ENCODE assay signal across 12 cellular contexts in genomic region chr2:239349448-239350135, GRCh38. TPM values are rescaled to one million over a fixed set of nuclear protein-coding genes. Genes with fewer than 3 reads are reported as not detected.
A peak's percentile ranks its signal among the peaks of the same experiment; 100 is the strongest.
DNase-seq lines count a peak whose midpoint lies in the region; ATAC-seq and TF ChIP-seq lines count a peak whose summit lies in the region.
"Had no signal": no experiment of that assay in that cellular context is flagged by ENCODE, and none has a peak within 500 bp of the region (broad histone marks: within the 10 kb centered on the region; RNA-seq: fewer than 3 reads in every experiment).

No MANE protein-coding gene starts in this region.

- no peaks in the 10 kb centered on the region for H4K20me1 ChIP-seq in mammary epithelial cell (ENCODE audit: insufficient read depth, low read length)

- peak overlapping the region in 1 of 3 experiments; percentile 2 for H3K4me3 ChIP-seq in mammary epithelial cell (replicated peaks in 1 of 3; ENCODE audit: insufficient read depth in 1 of 3, low read depth in 2 of 3, low read length in 3 of 3)
- H3K4me3 ChIP-seq in testis, result no peak overlapping the region

- CTCF ChIA-PET in mammary epithelial cell (lab: Charles Lee; ENCODE audit: low non-redundant PET), result no interaction called here

- no peak for TF ChIP-seq CTCF in mammary epithelial cell (conservative IDR thresholded peaks at IDR 0.05 in 1 of 2, IDR thresholded peaks at IDR 0.05 in 1 of 2; ENCODE audit: extremely low read depth in 1 of 2, insufficient read depth in 1 of 2, low read depth in 1 of 2, low read length in 2 of 2)
- no peak for TF ChIP-seq CTCF in testis (IDR thresholded peaks at IDR 0.05)

- H3K27me3 ChIP-seq in mammary epithelial cell (ENCODE audit: insufficient read depth, low read length) (no peaks in the 10 kb centered on the region), testis (no peaks in the 10 kb centered on the region)
- H3K27me3 ChIP-seq: BE2C had no signal

- H3K27ac ChIP-seq in mammary epithelial cell (ENCODE audit: insufficient read depth, low read depth, low read length) (peak overlapping the region; percentile 61), testis (peak overlapping the region; percentile 67 to 88)

- H3K4me1 ChIP-seq in mammary epithelial cell (ENCODE audit: insufficient read depth, low read length) (peaks cover 39% of the 10 kb centered on the region), testis (peaks cover 4% of the 10 kb centered on the region)
- H3K4me1 ChIP-seq: BE2C had no signal

- H3K9me3 ChIP-seq in mammary epithelial cell (replicated peaks; ENCODE audit: insufficient read depth, low read length) (peaks cover under 1% of the 10 kb centered on the region), testis (no peaks in the 10 kb centered on the region)

- H3K36me3 ChIP-seq in mammary epithelial cell (ENCODE audit: insufficient read depth, low read length) (no peaks in the 10 kb centered on the region), testis (ENCODE audit: low read depth, missing control alignments) (no peaks in the 10 kb centered on the region)

- peak overlapping the region; percentile 76 for H3K4me2 ChIP-seq in mammary epithelial cell (ENCODE audit: insufficient read depth, low read depth, low read length)

- no peak overlapping the region for H3K9ac ChIP-seq in mammary epithelial cell (ENCODE audit: insufficient read depth, low read length)

- peak overlapping the region; percentile 82 for H2AFZ ChIP-seq in mammary epithelial cell (ENCODE audit: low read depth, low read length)

- dilution Hi-C loops in mammary epithelial cell (cut with HindIII; ENCODE audit: low sequenced_read_pairs), result loop anchor here (5.0 kb wide), 2 partner anchors 72 to 97 kb away; no protein-coding TSS in a partner anchor

- intact Hi-C loops in mammary epithelial cell (cut with micrococcal nuclease) (no loop called here), left colon (cut with DNase I, micrococcal nuclease) (no loop called here), testis (cut with DNase I; ENCODE audit: low total_unique reads) (no loop called here)

- in situ Hi-C loops in mammary epithelial cell (cut with MboI; ENCODE audit: low sequenced_read_pairs in 2 of 2), result no loop called here

- peaks cover 16% of the 10 kb centered on the region for H3K79me2 ChIP-seq in mammary epithelial cell (ENCODE audit: insufficient read depth, low read length)

- 13% methylated on average over 18 of the region's 25 CpGs for WGBS in mammary epithelial cell (ENCODE audit: low coverage, missing lambda C conversion rate)
- 91 to 92% methylated on average over 25 of the region's 25 CpGs for WGBS in testis, 2 donors

- TF ChIP-seq POLR2A in testis (IDR thresholded peaks at IDR 0.05), result no peak

- ATAC-seq in left colon (peak; percentile 45), HG02571 (IDR thresholded peaks at IDR 0.05; ENCODE audit: unreplicated experiment) (no peak), GM21526 (IDR thresholded peaks at IDR 0.05; ENCODE audit: low FRiP score, unreplicated experiment) (no peak)
- ATAC-seq: stimulated activated effector memory CD8-positive, alpha-beta T cell treated with anti-CD3 and anti-CD28 coated beads, Interleukin-12 subunit alpha, Interleukin-12 subunit beta, amount 100 ng/mL, for 72 hours had no signal

- no TSS peak for BruUV-seq in mammary epithelial cell (replicated peaks; lab: Mats Ljungman, UMichigan)

- peak; percentile 85 for DNase-seq in NCI-H69 (lab: John Stamatoyannopoulos, UW)
- DNase-seq in mammary epithelial cell, result peak; percentile 84
- DNase-seq in left colon, result peak; percentile 40 to 50
- no peak for DNase-seq in testis
- DNase-seq in iPS-NIHi7 (ENCODE audit: extremely low spot score), result no peak
- no peak for DNase-seq in NCI-H748 (lab: John Stamatoyannopoulos, UW; ENCODE audit: unreplicated experiment)
- DNase-seq: activated CD4-positive, alpha-beta T cell treated with anti-CD3 and anti-CD28 coated beads, Interleukin-2, amount 50 U/mL, for 48 hours; BE2C; DMS53 had no signal

RNA-seq across cellular contexts. Expression of gene HDAC4, which starts 51.2 kb away (rescaled TPM):
- 10 to 100 TPM; 18.4 to 20.2 TPM for total RNA-seq in mammary epithelial cell
- polyA plus RNA-seq in mammary epithelial cell, result 8.9 TPM
- polyA minus RNA-seq in mammary epithelial cell, result 12.6 TPM
- 10 to 100 TPM; 38.7 to 50.9 TPM for total RNA-seq in left colon
- 10 to 100 TPM; 58.7 to 67.5 TPM for total RNA-seq in testis
- polyA plus RNA-seq in testis (ENCODE audit: insufficient read depth, low read depth, low replicate concordance), result 29.0 TPM

Comparison
In these comparisons a context has a peak if more than half of its experiments do, and no peak if none do; other contexts are left out.
1. DNase-seq: peak in NCI-H69 (single experiment), mammary epithelial cell (single experiment) and left colon (2 of 2); none in testis (single experiment), iPS-NIHi7 (single experiment) and NCI-H748 (single experiment).